ENCODE assay signal across 8 cellular contexts in the genomic region with DNA sequence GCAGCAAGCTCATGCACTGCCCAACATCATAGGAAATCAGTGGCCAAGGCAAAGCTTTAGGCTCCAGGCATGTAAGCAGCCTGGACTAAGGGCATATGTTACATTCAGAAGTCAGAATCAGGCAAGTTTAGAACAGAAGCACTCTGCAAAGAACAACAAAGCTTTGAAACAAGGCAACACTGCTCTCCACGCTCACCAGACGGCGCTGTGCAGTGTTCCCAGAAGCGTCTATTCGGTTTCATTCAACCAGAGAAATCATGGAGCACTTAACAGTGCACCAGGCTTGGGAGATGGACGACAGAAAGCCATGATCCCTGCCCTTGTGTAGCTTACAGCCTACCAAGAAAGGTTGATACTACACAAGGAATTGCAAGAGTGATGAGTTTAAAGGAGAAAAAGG.
DNase-seq lines count a peak whose midpoint lies in the region; ATAC-seq and TF ChIP-seq lines count a peak whose summit lies in the region.

No MANE protein-coding gene starts in this region.

- no peak overlapping the region for H3K4me3 ChIP-seq in adrenal gland

- 4 to 43% (median 36%) methylated on average over 6 of the region's 6 CpGs for WGBS in adrenal gland, 4 donors

- no peaks in the 10 kb centered on the region for H3K36me3 ChIP-seq in adrenal gland (replicated peaks in 1 of 2)

- peak; percentile 68 for DNase-seq in NCI-H510A treated with DMSO at 0.1 percent for 48 hours (lab: John Stamatoyannopoulos, UW)
- no peak for DNase-seq in NCI-H510A (lab: John Stamatoyannopoulos, UW)
- peak; percentile 2 for DNase-seq in KG1 (lab: John Stamatoyannopoulos, UW)
- DNase-seq in adrenal gland: peak; percentile 22 to 67 (median 49)
- peak; percentile 42 for DNase-seq in kidney glomerular epithelial cell (lab: John Stamatoyannopoulos, UW)
- DNase-seq in SW480 (ENCODE audit: low spot score): no peak
- DNase-seq in dedifferentiated amniotic fluid mesenchymal stem cell (ENCODE audit: extremely low spot score): no peak

- no peak for ATAC-seq in GM21825 (IDR thresholded peaks at IDR 0.05; ENCODE audit: unreplicated experiment)

- no peak for TF ChIP-seq POLR2A in adrenal gland (IDR thresholded peaks at IDR 0.05)

- intact Hi-C loops in adrenal gland (cut with DNase I): no loop called here

- H3K4me1 ChIP-seq in adrenal gland (replicated peaks in 1 of 2): no peaks in the 10 kb centered on the region

- H3K27me3 ChIP-seq in adrenal gland: no peaks in the 10 kb centered on the region

- no peaks in the 10 kb centered on the region for H3K9me3 ChIP-seq in adrenal gland (replicated peaks in 1 of 3)

- TF ChIP-seq CTCF in adrenal gland (IDR thresholded peaks at IDR 0.05): peak; percentile 41 to 71 (median 58)

- no peak overlapping the region for H3K27ac ChIP-seq in adrenal gland

Comparison
In these comparisons a context has a peak if more than half of its experiments do, and no peak if none do; other contexts are left out.
1. DNase-seq: peak in NCI-H510A treated with DMSO at 0.1 percent for 48 hours (single experiment), KG1 (single experiment), adrenal gland (7 of 7) and kidney glomerular epithelial cell (single experiment); none in NCI-H510A (single experiment), SW480 (single experiment) and dedifferentiated amniotic fluid mesenchymal stem cell (single experiment).